In the genomic region with DNA sequence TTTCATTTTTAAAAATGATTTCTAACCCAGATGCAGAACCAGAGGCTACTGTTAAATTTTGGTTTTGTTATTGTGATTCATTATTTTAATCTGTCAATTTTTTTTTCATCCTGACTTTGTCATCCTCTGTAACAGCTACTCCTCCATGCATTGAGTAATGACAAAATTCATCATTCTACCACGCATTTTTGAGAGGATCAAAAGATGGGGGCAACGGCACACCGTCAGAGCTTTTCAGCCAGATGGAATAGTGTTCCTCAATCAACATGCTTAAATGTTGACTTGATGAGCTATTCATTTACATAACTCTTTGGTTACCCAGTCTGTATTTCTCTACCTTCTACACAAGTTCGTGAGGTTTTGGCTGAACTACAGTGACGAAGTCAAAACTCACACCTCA, we compare ENCODE assay signal across 27 cellular contexts.
"Had no signal": no experiment of that assay in that cellular context is flagged by ENCODE, and none has a peak within 500 bp of the region (broad histone marks: within the 10 kb centered on the region; RNA-seq: fewer than 3 reads in every experiment).

No MANE protein-coding gene starts in this region.

- DNase-seq: activated B cell treated with CpG ODN at 0.5 μM for 24 hours; activated CD4-positive, alpha-beta T cell treated with anti-CD3 and anti-CD28 coated beads for 48 hours; activated CD4-positive, alpha-beta T cell treated with anti-CD3 and anti-CD28 coated beads, Interleukin-2, amount 50 U/mL, for 1 hour; activated CD4-positive, alpha-beta T cell treated with anti-CD3 and anti-CD28 coated beads, Interleukin-2, amount 50 U/mL, for 48 hours; activated CD8-positive, alpha-beta memory T cell treated with anti-CD3 and anti-CD28 coated beads for 24 hours; activated CD8-positive, alpha-beta T cell treated with anti-CD3 and anti-CD28 coated beads for 36 hours; activated effector memory CD4-positive, alpha-beta T cell treated with anti-CD3 and anti-CD28 coated beads, Interleukin-2, amount 50 U/mL, for 16 hours; activated naive CD4-positive, alpha-beta T cell treated with anti-CD3 and anti-CD28 coated beads for 36 hours; activated naive CD8-positive, alpha-beta T cell treated with anti-CD3 and anti-CD28 coated beads for 36 hours; activated naive CD8-positive, alpha-beta T cell treated with anti-CD3 and anti-CD28 coated beads, Interleukin-2, amount 50 U/mL, for 24 hours; activated T-cell treated with anti-CD3 and anti-CD28 coated beads, Interleukin-2, amount 50 U/mL, for 4 hours; adrenal gland; aorta; body of pancreas; central memory CD4-positive, alpha-beta T cell; cerebellar nuclear complex; colonic mucosa; effector CD8-positive, alpha-beta T cell; endodermal cell; foreskin keratinocyte; gastrocnemius medialis; heart right ventricle; T-helper 1 cell; T-helper 17 cell; T1000; WERI-Rb-1 had no signal

- H3K27me3 ChIP-seq: adrenal gland, body of pancreas, colonic mucosa, esophagus muscularis mucosa, foreskin keratinocyte, gastrocnemius medialis had no signal

- H3K27ac ChIP-seq: adrenal gland, body of pancreas, colonic mucosa, esophagus muscularis mucosa, foreskin keratinocyte, gastrocnemius medialis, heart right ventricle, WERI-Rb-1 had no signal

- H3K9me3 ChIP-seq: adrenal gland, body of pancreas, colonic mucosa, esophagus muscularis mucosa, gastrocnemius medialis, heart right ventricle had no signal

- H3K36me3 ChIP-seq: adrenal gland, colonic mucosa, esophagus muscularis mucosa, gastrocnemius medialis, heart right ventricle, WERI-Rb-1 had no signal

- H3K4me3 ChIP-seq: adrenal gland, body of pancreas, colonic mucosa, esophagus muscularis mucosa, gastrocnemius medialis, heart right ventricle had no signal

- H3K4me1 ChIP-seq: adrenal gland, body of pancreas, colonic mucosa, foreskin keratinocyte, gastrocnemius medialis, heart right ventricle had no signal
